In the genomic region with DNA sequence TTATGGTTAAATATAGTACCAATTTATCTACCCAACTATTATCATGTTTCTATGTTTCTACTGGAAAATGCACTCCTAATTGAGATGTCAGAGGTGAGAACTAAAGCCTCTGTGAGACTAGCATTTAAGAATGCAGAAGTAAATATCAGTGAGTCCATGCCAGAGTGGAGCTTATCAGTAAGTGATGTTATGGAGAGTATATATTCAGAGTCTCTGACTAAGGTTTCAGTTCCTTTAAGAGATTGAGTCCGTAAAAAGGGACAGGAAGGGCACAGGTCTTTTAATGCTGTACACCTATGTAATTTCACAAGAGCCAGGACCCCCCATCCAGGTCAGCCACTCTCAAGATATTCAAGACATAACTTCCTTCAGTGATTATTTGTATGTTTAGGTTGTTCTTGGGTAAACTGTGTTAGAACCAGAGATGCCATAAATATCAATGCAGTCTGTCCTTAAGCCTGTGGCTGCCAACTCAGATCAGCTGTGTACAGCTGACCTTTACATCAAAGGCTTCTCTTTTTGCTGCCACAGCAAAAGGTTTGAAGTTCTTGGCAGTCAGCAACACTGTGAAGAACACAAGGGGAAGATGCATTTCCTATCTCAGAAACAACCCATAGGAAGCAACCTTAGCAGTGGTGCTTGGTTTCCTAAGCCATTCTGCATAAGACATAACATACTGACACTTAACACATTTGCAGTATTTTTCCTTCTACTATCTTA, we compare ENCODE assay signal across 23 cellular contexts.
A peak's percentile ranks its signal among the peaks of the same experiment; 100 is the strongest.
DNase-seq lines count a peak whose midpoint lies in the region; ATAC-seq lines count a peak whose summit lies in the region.
"Had no signal": no experiment of that assay in that cellular context is flagged by ENCODE, and none has a peak within 500 bp of the region (broad histone marks: within the 10 kb centered on the region; RNA-seq: fewer than 3 reads in every experiment).

No MANE protein-coding gene starts in this region.

- H3K27me3 ChIP-seq in naive thymus-derived CD4-positive, alpha-beta T cell (ENCODE audit: control insufficient read depth in 2 of 2, insufficient read depth in 2 of 2, low read length in 2 of 2), result no peaks in the 10 kb centered on the region
- H3K27me3 ChIP-seq: Peyer's patch, stomach had no signal

- H3K27ac ChIP-seq in naive thymus-derived CD4-positive, alpha-beta T cell (ENCODE audit: low read depth, low read length), result no peak overlapping the region
- H3K27ac ChIP-seq: epithelial cell of prostate, lower lobe of right lung, Peyer's patch, stomach had no signal

- no peaks in the 10 kb centered on the region for H3K9me3 ChIP-seq in naive thymus-derived CD4-positive, alpha-beta T cell (ENCODE audit: control insufficient read depth in 2 of 3, low read length in 3 of 3)
- H3K9me3 ChIP-seq: lower lobe of right lung, Peyer's patch, stomach had no signal

- no peak overlapping the region for H3K4me3 ChIP-seq in naive thymus-derived CD4-positive, alpha-beta T cell (ENCODE audit: low read length)
- H3K4me3 ChIP-seq: lower lobe of right lung, Peyer's patch, stomach had no signal

- H3K36me3 ChIP-seq in naive thymus-derived CD4-positive, alpha-beta T cell (ENCODE audit: control insufficient read depth in 2 of 3, insufficient read depth in 3 of 3, low read length in 3 of 3), result no peaks in the 10 kb centered on the region
- H3K36me3 ChIP-seq: lower lobe of right lung, Peyer's patch, stomach had no signal

- intact Hi-C loops in naive thymus-derived CD4-positive, alpha-beta T cell (cut with micrococcal nuclease), result no loop called here

- H3K27ac Mint-ChIP-seq in stimulated activated memory B cell treated with anti-CD40 and anti-IgM and Interleukin-4, amounts not matched to agents 10 μg/mL and 1 μg/mL and 100 μg/mL, for 72 hours, result no peak overlapping the region
- no peak overlapping the region for H3K27ac Mint-ChIP-seq in naive thymus-derived CD4-positive, alpha-beta T cell
- H3K27ac Mint-ChIP-seq: activated CD8-positive, alpha-beta T cell treated with anti-CD3 and anti-CD28 coated beads for 36 hours; activated naive CD8-positive, alpha-beta T cell treated with anti-CD3 and anti-CD28 coated beads, Interleukin-2, amount 10 ng/mL, durations not matched to agents 7 days and 5 days; CD14-positive monocyte; naive thymus-derived CD8-positive, alpha-beta T cell had no signal

- H3K4me3 Mint-ChIP-seq in stimulated activated memory B cell treated with anti-CD40 and anti-IgM and Interleukin-4, amounts not matched to agents 10 μg/mL and 1 μg/mL and 100 μg/mL, for 72 hours, result no peak overlapping the region
- no peak overlapping the region for H3K4me3 Mint-ChIP-seq in naive thymus-derived CD4-positive, alpha-beta T cell
- H3K4me3 Mint-ChIP-seq: activated CD8-positive, alpha-beta T cell treated with anti-CD3 and anti-CD28 coated beads for 36 hours; activated naive CD8-positive, alpha-beta T cell treated with anti-CD3 and anti-CD28 coated beads, Interleukin-2, amount 10 ng/mL, durations not matched to agents 7 days and 5 days; CD14-positive monocyte; naive thymus-derived CD8-positive, alpha-beta T cell had no signal

- POLR2A ChIA-PET in naive thymus-derived CD4-positive, alpha-beta T cell (lab: Charles Lee), result no interaction called here

- peak; percentile 43 for ATAC-seq in HG03565 (IDR thresholded peaks at IDR 0.05; ENCODE audit: unreplicated experiment)
- peak; percentile 49 for ATAC-seq in stimulated activated memory B cell treated with anti-CD40 and anti-IgM and Interleukin-4, amounts not matched to agents 10 μg/mL and 1 μg/mL and 100 μg/mL, for 72 hours
- no peak for ATAC-seq in naive thymus-derived CD4-positive, alpha-beta T cell
- ATAC-seq: activated CD8-positive, alpha-beta T cell treated with anti-CD3 and anti-CD28 coated beads for 36 hours; lower lobe of right lung; naive thymus-derived CD8-positive, alpha-beta T cell had no signal

- H3K9me3 Mint-ChIP-seq in stimulated activated memory B cell treated with anti-CD40 and anti-IgM and Interleukin-4, amounts not matched to agents 10 μg/mL and 1 μg/mL and 100 μg/mL, for 72 hours, result no peaks in the 10 kb centered on the region
- peaks cover 0 to 2% (median 0%) of the 10 kb centered on the region in 11 donors for H3K9me3 Mint-ChIP-seq in naive thymus-derived CD4-positive, alpha-beta T cell
- H3K9me3 Mint-ChIP-seq: activated CD8-positive, alpha-beta T cell treated with anti-CD3 and anti-CD28 coated beads for 36 hours; activated naive CD8-positive, alpha-beta T cell treated with anti-CD3 and anti-CD28 coated beads, Interleukin-2, amount 10 ng/mL, durations not matched to agents 7 days and 5 days; naive thymus-derived CD8-positive, alpha-beta T cell had no signal

- CTCF ChIA-PET in naive thymus-derived CD4-positive, alpha-beta T cell (lab: Charles Lee), result no interaction called here

- H3K4me1 Mint-ChIP-seq in stimulated activated memory B cell treated with anti-CD40 and anti-IgM and Interleukin-4, amounts not matched to agents 10 μg/mL and 1 μg/mL and 100 μg/mL, for 72 hours, result no peaks in the 10 kb centered on the region
- no peaks in the 10 kb centered on the region for H3K4me1 Mint-ChIP-seq in naive thymus-derived CD4-positive, alpha-beta T cell
- H3K4me1 Mint-ChIP-seq: activated naive CD8-positive, alpha-beta T cell treated with anti-CD3 and anti-CD28 coated beads, Interleukin-2, amount 10 ng/mL, durations not matched to agents 7 days and 5 days; naive thymus-derived CD8-positive, alpha-beta T cell had no signal

- no peaks in the 10 kb centered on the region for H3K36me3 Mint-ChIP-seq in stimulated activated memory B cell treated with anti-CD40 and anti-IgM and Interleukin-4, amounts not matched to agents 10 μg/mL and 1 μg/mL and 100 μg/mL, for 72 hours
- no peaks in the 10 kb centered on the region for H3K36me3 Mint-ChIP-seq in naive thymus-derived CD4-positive, alpha-beta T cell
- H3K36me3 Mint-ChIP-seq: activated naive CD8-positive, alpha-beta T cell treated with anti-CD3 and anti-CD28 coated beads, Interleukin-2, amount 10 ng/mL, durations not matched to agents 7 days and 5 days; CD14-positive monocyte; naive thymus-derived CD8-positive, alpha-beta T cell had no signal

- no peaks in the 10 kb centered on the region for H3K4me1 ChIP-seq in naive thymus-derived CD4-positive, alpha-beta T cell (ENCODE audit: control insufficient read depth in 2 of 2, insufficient read depth in 2 of 2, low read length in 2 of 2)
- H3K4me1 ChIP-seq: lower lobe of right lung, Peyer's patch had no signal

- DNase-seq in SKM-1 treated with dmso at 0.1 percent for 144 hours (lab: John Stamatoyannopoulos, UW; ENCODE audit: unreplicated experiment), result peak; percentile 4
- DNase-seq in SKM-1 (lab: John Stamatoyannopoulos, UW; ENCODE audit: unreplicated experiment), result no peak
- DNase-seq in iris pigment epithelial cell (ENCODE audit: low read depth), result peak; percentile 11
- DNase-seq in AG20443 (ENCODE audit: low spot score), result no peak
- no peak for DNase-seq in naive thymus-derived CD4-positive, alpha-beta T cell
- DNase-seq in Kasumi-1 (lab: John Stamatoyannopoulos, UW), result no peak
- DNase-seq: activated CD8-positive, alpha-beta T cell treated with anti-CD3 and anti-CD28 coated beads for 36 hours; activated naive CD8-positive, alpha-beta T cell treated with anti-CD3 and anti-CD28 coated beads, Interleukin-2, amount 10 ng/mL, durations not matched to agents 7 days and 5 days; activated T-cell treated with anti-CD3 and anti-CD28 coated beads, Interleukin-2, amount 50 U/mL, for 48 hours; DMS79; GOT3; KG1; lower lobe of right lung; naive thymus-derived CD8-positive, alpha-beta T cell; NCI-H2171; NCI-H748 treated with DMSO at 0.1 percent for 48 hours; Peyer's patch; stimulated activated CD4-positive, alpha-beta T cell treated with anti-CD3 and anti-CD28 coated beads, Interleukin-15, amount 100 ng/mL, for 24 hours; stomach had no signal

- no peaks in the 10 kb centered on the region for H3K27me3 Mint-ChIP-seq in stimulated activated memory B cell treated with anti-CD40 and anti-IgM and Interleukin-4, amounts not matched to agents 10 μg/mL and 1 μg/mL and 100 μg/mL, for 72 hours
- peaks cover 0 to 32% (median 7%) of the 10 kb centered on the region in 5 donors for H3K27me3 Mint-ChIP-seq in naive thymus-derived CD4-positive, alpha-beta T cell

Comparison
In these comparisons a context has a peak if more than half of its experiments do, and no peak if none do; other contexts are left out.
1. DNase-seq: peak in SKM-1 treated with dmso at 0.1 percent for 144 hours (single experiment) and iris pigment epithelial cell (single experiment); none in SKM-1 (single experiment), AG20443 (single experiment), naive thymus-derived CD4-positive, alpha-beta T cell (0 of 9) and Kasumi-1 (0 of 2).